Comparison of ENCODE assay signal across 2 cellular contexts in the genomic region with DNA sequence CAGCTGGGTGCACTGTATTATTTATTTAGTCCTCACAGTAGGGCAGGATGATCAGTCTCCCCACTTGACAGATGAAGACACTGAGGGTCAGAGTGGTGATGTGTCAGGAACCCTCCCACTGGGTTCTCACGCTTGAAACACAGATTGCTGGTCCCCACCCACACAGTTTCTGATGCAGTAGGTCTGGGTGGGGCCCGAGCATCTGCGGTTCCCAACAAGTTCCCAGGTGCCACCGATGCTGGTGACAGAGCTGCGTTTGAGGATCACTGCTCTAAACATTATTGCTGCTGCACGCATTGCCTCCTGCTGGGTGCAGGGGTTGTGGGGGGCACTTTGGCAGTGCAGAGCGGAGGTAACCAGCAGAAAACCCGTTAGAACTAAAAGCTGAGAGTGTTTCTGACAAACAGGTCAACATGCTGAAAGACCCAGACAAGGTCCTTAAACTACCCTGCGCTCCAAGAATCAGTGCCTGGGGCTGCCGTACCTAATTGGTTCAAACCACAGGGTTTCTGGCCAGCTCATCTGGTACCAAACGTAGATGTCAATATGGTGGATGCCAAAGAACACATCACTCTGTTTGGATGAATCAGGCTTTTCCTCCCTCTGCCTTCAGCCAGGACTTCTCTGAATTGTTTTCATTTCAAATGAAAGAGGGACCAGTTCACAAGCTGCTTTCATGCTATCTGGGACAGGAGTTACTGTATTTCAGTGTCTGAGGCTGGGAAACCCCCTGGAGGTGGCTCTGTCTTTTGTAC.
TF ChIP-seq lines count a peak whose summit lies in the region.

No MANE protein-coding gene starts in this region.

TF ChIP-seq in K562, 482 proteins besides CTCF, POLR2A, EP300 and RAD21 (continued from another document):
- TF ChIP-seq KHSRP (IDR thresholded peaks at IDR 0.05) (no peak), ZNF354B (CRISPR knock-in tag; IDR thresholded peaks at IDR 0.05) (no peak), KDM1A (IDR thresholded peaks at IDR 0.05) (peak; percentile 29 to 33; a peak in 2 of 4 replicates), REST (CRISPR knock-in tag; IDR thresholded peaks at IDR 0.05; ENCODE audit: low read depth) (no peak), ZNF41 (CRISPR knock-in tag; conservative IDR thresholded peaks at IDR 0.05) (no peak), SNRNP70 (optimal IDR thresholded peaks at IDR 0.05; ENCODE audit: low read depth, low read length) (no peak), EGR1 (conservative IDR thresholded peaks at IDR 0.05) (peak; percentile 54), ZC3H11A (IDR thresholded peaks at IDR 0.05; ENCODE audit: low read depth, low read length) (no peak), WHSC1 (IDR thresholded peaks at IDR 0.05; ENCODE audit: low read length) (peak; percentile 24), TBL1XR1 (IDR thresholded peaks at IDR 0.05; ENCODE audit: low read length in 2 of 2) (no peak), XRCC5 (IDR thresholded peaks at IDR 0.05; ENCODE audit: low read depth, low read length) (no peak)
- TF ChIP-seq, protein P1, sequence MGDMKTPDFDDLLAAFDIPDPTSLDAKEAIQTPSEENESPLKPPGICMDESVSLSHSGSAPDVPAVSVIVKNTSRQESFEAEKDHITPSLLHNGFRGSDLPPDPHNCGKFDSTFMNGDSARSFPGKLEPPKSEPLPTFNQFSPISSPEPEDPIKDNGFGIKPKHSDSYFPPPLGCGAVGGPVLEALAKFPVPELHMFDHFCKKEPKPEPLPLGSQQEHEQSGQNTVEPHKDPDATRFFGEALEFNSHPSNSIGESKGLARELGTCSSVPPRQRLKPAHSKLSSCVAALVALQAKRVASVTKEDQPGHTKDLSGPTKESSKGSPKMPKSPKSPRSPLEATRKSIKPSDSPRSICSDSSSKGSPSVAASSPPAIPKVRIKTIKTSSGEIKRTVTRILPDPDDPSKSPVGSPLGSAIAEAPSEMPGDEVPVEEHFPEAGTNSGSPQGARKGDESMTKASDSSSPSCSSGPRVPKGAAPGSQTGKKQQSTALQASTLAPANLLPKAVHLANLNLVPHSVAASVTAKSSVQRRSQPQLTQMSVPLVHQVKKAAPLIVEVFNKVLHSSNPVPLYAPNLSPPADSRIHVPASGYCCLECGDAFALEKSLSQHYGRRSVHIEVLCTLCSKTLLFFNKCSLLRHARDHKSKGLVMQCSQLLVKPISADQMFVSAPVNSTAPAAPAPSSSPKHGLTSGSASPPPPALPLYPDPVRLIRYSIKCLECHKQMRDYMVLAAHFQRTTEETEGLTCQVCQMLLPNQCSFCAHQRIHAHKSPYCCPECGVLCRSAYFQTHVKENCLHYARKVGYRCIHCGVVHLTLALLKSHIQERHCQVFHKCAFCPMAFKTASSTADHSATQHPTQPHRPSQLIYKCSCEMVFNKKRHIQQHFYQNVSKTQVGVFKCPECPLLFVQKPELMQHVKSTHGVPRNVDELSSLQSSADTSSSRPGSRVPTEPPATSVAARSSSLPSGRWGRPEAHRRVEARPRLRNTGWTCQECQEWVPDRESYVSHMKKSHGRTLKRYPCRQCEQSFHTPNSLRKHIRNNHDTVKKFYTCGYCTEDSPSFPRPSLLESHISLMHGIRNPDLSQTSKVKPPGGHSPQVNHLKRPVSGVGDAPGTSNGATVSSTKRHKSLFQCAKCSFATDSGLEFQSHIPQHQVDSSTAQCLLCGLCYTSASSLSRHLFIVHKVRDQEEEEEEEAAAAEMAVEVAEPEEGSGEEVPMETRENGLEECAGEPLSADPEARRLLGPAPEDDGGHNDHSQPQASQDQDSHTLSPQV (IDR thresholded peaks at IDR 0.05), result 0 out of 2 replicates have a peak, but pooled peaks have one; percentile 10

TF ChIP-seq in HepG2, 621 proteins besides CTCF, POLR2A, EP300 and RAD21 (continued from another document):
- TF ChIP-seq SNAPC4 (CRISPR knock-in tag; IDR thresholded peaks at IDR 0.05), result no peak
- TF ChIP-seq, protein P2, sequence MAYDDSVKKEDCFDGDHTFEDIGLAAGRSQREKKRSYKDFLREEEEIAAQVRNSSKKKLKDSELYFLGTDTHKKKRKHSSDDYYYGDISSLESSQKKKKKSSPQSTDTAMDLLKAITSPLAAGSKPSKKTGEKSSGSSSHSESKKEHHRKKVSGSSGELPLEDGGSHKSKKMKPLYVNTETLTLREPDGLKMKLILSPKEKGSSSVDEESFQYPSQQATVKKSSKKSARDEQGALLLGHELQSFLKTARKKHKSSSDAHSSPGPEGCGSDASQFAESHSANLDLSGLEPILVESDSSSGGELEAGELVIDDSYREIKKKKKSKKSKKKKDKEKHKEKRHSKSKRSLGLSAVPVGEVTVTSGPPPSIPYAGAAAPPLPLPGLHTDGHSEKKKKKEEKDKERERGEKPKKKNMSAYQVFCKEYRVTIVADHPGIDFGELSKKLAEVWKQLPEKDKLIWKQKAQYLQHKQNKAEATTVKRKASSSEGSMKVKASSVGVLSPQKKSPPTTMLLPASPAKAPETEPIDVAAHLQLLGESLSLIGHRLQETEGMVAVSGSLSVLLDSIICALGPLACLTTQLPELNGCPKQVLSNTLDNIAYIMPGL (CRISPR knock-in tag; IDR thresholded peaks at IDR 0.05; ENCODE audit: borderline replicate concordance in 1 of 2, low read depth in 1 of 2), result no peak
- TF ChIP-seq, protein P3, sequence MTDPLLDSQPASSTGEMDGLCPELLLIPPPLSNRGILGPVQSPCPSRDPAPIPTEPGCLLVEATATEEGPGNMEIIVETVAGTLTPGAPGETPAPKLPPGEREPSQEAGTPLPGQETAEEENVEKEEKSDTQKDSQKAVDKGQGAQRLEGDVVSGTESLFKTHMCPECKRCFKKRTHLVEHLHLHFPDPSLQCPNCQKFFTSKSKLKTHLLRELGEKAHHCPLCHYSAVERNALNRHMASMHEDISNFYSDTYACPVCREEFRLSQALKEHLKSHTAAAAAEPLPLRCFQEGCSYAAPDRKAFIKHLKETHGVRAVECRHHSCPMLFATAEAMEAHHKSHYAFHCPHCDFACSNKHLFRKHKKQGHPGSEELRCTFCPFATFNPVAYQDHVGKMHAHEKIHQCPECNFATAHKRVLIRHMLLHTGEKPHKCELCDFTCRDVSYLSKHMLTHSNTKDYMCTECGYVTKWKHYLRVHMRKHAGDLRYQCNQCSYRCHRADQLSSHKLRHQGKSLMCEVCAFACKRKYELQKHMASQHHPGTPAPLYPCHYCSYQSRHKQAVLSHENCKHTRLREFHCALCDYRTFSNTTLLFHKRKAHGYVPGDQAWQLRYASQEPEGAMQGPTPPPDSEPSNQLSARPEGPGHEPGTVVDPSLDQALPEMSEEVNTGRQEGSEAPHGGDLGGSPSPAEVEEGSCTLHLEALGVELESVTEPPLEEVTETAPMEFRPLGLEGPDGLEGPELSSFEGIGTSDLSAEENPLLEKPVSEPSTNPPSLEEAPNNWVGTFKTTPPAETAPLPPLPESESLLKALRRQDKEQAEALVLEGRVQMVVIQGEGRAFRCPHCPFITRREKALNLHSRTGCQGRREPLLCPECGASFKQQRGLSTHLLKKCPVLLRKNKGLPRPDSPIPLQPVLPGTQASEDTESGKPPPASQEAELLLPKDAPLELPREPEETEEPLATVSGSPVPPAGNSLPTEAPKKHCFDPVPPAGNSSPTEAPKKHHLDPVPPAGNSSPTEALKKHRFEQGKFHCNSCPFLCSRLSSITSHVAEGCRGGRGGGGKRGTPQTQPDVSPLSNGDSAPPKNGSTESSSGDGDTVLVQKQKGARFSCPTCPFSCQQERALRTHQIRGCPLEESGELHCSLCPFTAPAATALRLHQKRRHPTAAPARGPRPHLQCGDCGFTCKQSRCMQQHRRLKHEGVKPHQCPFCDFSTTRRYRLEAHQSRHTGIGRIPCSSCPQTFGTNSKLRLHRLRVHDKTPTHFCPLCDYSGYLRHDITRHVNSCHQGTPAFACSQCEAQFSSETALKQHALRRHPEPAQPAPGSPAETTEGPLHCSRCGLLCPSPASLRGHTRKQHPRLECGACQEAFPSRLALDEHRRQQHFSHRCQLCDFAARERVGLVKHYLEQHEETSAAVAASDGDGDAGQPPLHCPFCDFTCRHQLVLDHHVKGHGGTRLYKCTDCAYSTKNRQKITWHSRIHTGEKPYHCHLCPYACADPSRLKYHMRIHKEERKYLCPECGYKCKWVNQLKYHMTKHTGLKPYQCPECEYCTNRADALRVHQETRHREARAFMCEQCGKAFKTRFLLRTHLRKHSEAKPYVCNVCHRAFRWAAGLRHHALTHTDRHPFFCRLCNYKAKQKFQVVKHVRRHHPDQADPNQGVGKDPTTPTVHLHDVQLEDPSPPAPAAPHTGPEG (CRISPR knock-in tag; IDR thresholded peaks at IDR 0.05), result no peak
- TF ChIP-seq, protein P4, sequence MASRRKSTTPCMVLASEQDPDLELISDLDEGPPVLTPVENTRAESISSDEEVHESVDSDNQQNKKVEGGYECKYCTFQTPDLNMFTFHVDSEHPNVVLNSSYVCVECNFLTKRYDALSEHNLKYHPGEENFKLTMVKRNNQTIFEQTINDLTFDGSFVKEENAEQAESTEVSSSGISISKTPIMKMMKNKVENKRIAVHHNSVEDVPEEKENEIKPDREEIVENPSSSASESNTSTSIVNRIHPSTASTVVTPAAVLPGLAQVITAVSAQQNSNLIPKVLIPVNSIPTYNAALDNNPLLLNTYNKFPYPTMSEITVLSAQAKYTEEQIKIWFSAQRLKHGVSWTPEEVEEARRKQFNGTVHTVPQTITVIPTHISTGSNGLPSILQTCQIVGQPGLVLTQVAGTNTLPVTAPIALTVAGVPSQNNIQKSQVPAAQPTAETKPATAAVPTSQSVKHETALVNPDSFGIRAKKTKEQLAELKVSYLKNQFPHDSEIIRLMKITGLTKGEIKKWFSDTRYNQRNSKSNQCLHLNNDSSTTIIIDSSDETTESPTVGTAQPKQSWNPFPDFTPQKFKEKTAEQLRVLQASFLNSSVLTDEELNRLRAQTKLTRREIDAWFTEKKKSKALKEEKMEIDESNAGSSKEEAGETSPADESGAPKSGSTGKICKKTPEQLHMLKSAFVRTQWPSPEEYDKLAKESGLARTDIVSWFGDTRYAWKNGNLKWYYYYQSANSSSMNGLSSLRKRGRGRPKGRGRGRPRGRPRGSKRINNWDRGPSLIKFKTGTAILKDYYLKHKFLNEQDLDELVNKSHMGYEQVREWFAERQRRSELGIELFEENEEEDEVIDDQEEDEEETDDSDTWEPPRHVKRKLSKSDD (CRISPR knock-in tag; IDR thresholded peaks at IDR 0.05; ENCODE audit: low read depth), result no peak
- TF ChIP-seq HCFC1 (IDR thresholded peaks at IDR 0.05; ENCODE audit: low read depth, low read length), result no peak
- no peak for TF ChIP-seq ZNF232 (CRISPR knock-in tag; IDR thresholded peaks at IDR 0.05; ENCODE audit: borderline replicate concordance)
- TF ChIP-seq KDM6A (CRISPR knock-in tag; IDR thresholded peaks at IDR 0.05; ENCODE audit: low read depth), result no peak
TF ChIP-seq in HepG2: peak in this region for 0.
